23 cellular contexts compared by ENCODE assay signal in the genomic region with DNA sequence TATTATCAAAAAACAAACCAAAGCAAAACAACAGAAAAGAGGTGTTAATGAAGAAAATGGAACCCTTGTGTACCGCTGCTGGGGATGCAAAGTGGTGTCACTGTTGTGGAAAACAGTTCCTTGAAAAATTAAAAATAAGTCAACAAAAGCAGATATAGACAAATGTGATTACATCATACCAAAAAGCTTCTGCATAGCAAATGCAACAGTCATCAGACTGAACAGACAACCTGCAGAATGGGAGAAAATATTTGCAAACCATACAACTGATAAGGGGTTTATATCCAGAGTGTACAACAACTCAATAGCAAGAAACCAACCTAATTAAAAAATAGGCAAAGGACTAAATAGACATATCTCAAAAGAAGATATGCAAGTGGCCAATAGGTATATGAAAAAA.
"Had no signal": no experiment of that assay in that cellular context is flagged by ENCODE, and none has a peak within 500 bp of the region (broad histone marks: within the 10 kb centered on the region; RNA-seq: fewer than 3 reads in every experiment).

No MANE protein-coding gene starts in this region.

- H3K27ac ChIP-seq: body of pancreas, cardiac muscle cell had no signal

- H3K9me3 ChIP-seq: body of pancreas, MG63 had no signal

- ATAC-seq: activated CD8-positive, alpha-beta memory T cell treated with anti-CD3 and anti-CD28 coated beads, Interleukin-2, amount 10 ng/mL, durations not matched to agents 7 days and 5 days; activated CD8-positive, alpha-beta T cell treated with anti-CD3 and anti-CD28 coated beads, Interleukin-2, amount 10 ng/mL, durations not matched to agents 7 days and 5 days; body of pancreas; T-helper 17 cell; WTC11 had no signal

- H3K36me3 ChIP-seq: cardiac muscle cell, MG63 had no signal

- H3K27me3 ChIP-seq: body of pancreas, cardiac muscle cell, MG63 had no signal

- DNase-seq: activated CD4-positive, alpha-beta T cell treated with anti-CD3 and anti-CD28 coated beads for 48 hours; activated CD4-positive, alpha-beta T cell treated with anti-CD3 and anti-CD28 coated beads, Interleukin-2, amount 50 U/mL, for 4 hours; activated CD4-positive, CD25-positive, alpha-beta regulatory T cell treated with anti-CD3 and anti-CD28 coated beads, Interleukin-2, amount 50 U/mL, for 72 hours; activated CD8-positive, alpha-beta memory T cell treated with anti-CD3 and anti-CD28 coated beads, Interleukin-2, amount 10 ng/mL, durations not matched to agents 7 days and 5 days; activated CD8-positive, alpha-beta T cell treated with anti-CD3 and anti-CD28 coated beads, Interleukin-2, amount 10 ng/mL, durations not matched to agents 7 days and 5 days; activated effector memory CD4-positive, alpha-beta T cell treated with anti-CD3 and anti-CD28 coated beads, Interleukin-2, amount 50 U/mL, for 16 hours; activated naive CD4-positive, alpha-beta T cell treated with Interleukin-2 at 50 U/mL for 16 hours; activated T-cell treated with anti-CD3 and anti-CD28 coated beads, Interleukin-2, amount 50 U/mL, for 24 hours; anterior cingulate cortex; body of pancreas; cerebellar nuclear complex; MG63; MV-4-11; NCI-H1092 treated with DMSO at 0.1 percent for 48 hours; NCI-H1417 treated with DMSO at 0.1 percent for 48 hours; NCI-H1694; NCI-H2029; NCI-H510A treated with DMSO at 0.1 percent for 48 hours; SHP77 treated with DMSO at 0.1 percent for 48 hours; T-helper 17 cell; T-helper 9 cell had no signal

- H3K4me3 ChIP-seq: body of pancreas, cardiac muscle cell, MG63 had no signal
